ENCODE assay signal across 7 cellular contexts in the genomic region with DNA sequence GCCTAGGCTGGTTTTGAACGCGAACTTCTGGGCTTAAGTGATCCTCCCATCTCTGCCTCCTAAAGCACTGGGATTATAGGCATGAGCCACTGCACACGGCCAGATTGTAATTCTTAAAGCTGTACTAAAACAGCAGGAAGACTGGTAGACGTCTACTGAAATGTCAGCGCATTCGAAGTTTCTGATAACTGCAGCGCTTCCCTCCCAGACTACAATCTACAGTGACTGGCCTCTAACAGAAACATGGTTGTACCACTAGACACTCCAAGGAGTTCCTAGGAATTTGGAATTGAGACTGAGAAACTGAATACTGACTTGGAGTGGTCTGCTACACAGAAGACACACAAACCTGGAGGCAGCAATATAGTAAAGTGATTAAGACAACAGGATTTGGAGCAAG. TPM values are rescaled to one million over a fixed set of nuclear protein-coding genes. Genes with fewer than 3 reads are reported as not detected.
DNase-seq lines count a peak whose midpoint lies in the region; ATAC-seq and TF ChIP-seq lines count a peak whose summit lies in the region.

No MANE protein-coding gene starts in this region.

- CTCF ChIA-PET in WTC11 (lab: Charles Lee): interaction anchor here (0.8 kb wide), 1 partner anchor 92 kb away, joined by 3 read pairs; no protein-coding TSS in a partner anchor

- intact Hi-C loops in gastrocnemius medialis (cut with DNase I; ENCODE audit: low total_unique reads): loop anchor here (1.0 to 10.0 kb wide), 5 partner anchors 31 to 1082 kb away; partner anchors contain the start of genes ABRAXAS1, HNRNPD and SEC31A

- DNase-seq in HFF-Myc (ENCODE audit: extremely low read depth, low read depth): no peak
- DNase-seq in WTC11 (ENCODE audit: low spot score): no peak
- DNase-seq in glutamatergic neuron: no peak
- no peak for DNase-seq in gastrocnemius medialis
- DNase-seq in NCI-H2081 (lab: John Stamatoyannopoulos, UW): no peak
- DNase-seq in activated CD4-positive, alpha-beta T cell treated with anti-CD3 and anti-CD28 coated beads for 1 hour: no peak

- H3K9me3 Mint-ChIP-seq in WTC11 (no peaks in the 10 kb centered on the region), glutamatergic neuron (ENCODE audit: unreplicated experiment) (no peaks in the 10 kb centered on the region)

- H3K4me3 ChIP-seq in HFF-Myc (replicated peaks; ENCODE audit: low read depth, low read length): peak overlapping the region; percentile 96
- peak overlapping the region; percentile 79 to 98 (median 92) for H3K4me3 ChIP-seq in gastrocnemius medialis

- no peaks in the 10 kb centered on the region for H3K9me3 ChIP-seq in gastrocnemius medialis

- H3K27ac ChIP-seq in gastrocnemius medialis: peak overlapping the region; percentile 93 to 99 (median 98)

- H3K4me3 Mint-ChIP-seq in WTC11 (peak overlapping the region; percentile 98), glutamatergic neuron (ENCODE audit: unreplicated experiment) (peak overlapping the region; percentile 99)

- ATAC-seq in WTC11 (no peak), gastrocnemius medialis (no peak), HG03097 (IDR thresholded peaks at IDR 0.05; ENCODE audit: low FRiP score, unreplicated experiment) (no peak)

- no peak for TF ChIP-seq POLR2A in gastrocnemius medialis (IDR thresholded peaks at IDR 0.05)

- H3K36me3 ChIP-seq in gastrocnemius medialis: peaks cover 0 to 29% of the 10 kb centered on the region in 2 donors

- H3K27ac Mint-ChIP-seq in WTC11 (peak overlapping the region; percentile 99; the same call in 1 of the 2 replicates), glutamatergic neuron (ENCODE audit: unreplicated experiment) (peak overlapping the region; percentile 84)

- H3K4me1 Mint-ChIP-seq in WTC11: peaks cover 11% of the 10 kb centered on the region
- peaks cover 6% of the 10 kb centered on the region for H3K4me1 Mint-ChIP-seq in glutamatergic neuron (ENCODE audit: low read depth, unreplicated experiment)

- POLR2A ChIA-PET in WTC11 (lab: Charles Lee): no interaction called here

- H3K36me3 Mint-ChIP-seq in WTC11 (peaks cover 31% of the 10 kb centered on the region), glutamatergic neuron (ENCODE audit: unreplicated experiment) (no peaks in the 10 kb centered on the region)

- H3K4me1 ChIP-seq in gastrocnemius medialis: peaks cover 20 to 31% of the 10 kb centered on the region in 2 donors

- in situ Hi-C loops in gastrocnemius medialis (cut with MboI; ENCODE audit: low sequenced_read_pairs in 4 of 4): loop anchor here (10.0 to 25.0 kb wide), 7 partner anchors 167 to 1017 kb away; partner anchors contain the start of genes ENOPH1 (in 3 of the 4), HNRNPDL (in 3 of the 4), COPS4 (in 2 of the 4) and COQ2 (in 2 of the 4)

- TF ChIP-seq CTCF in HFF-Myc (IDR thresholded peaks at IDR 0.05; ENCODE audit: low read depth, low read length, missing control alignments) (no peak), WTC11 (IDR thresholded peaks at IDR 0.05) (no peak), glutamatergic neuron (IDR thresholded peaks at IDR 0.05; ENCODE audit: partially characterized antibody, unreplicated experiment) (no peak), gastrocnemius medialis (IDR thresholded peaks at IDR 0.05 in 4 of 5, conservative IDR thresholded peaks at IDR 0.05 in 1 of 5) (no peak)

- no peaks in the 10 kb centered on the region for H3K27me3 Mint-ChIP-seq in WTC11 (ENCODE audit: low read depth)
- H3K27me3 Mint-ChIP-seq in glutamatergic neuron (ENCODE audit: unreplicated experiment): peaks cover 3% of the 10 kb centered on the region

- H3K27me3 ChIP-seq in gastrocnemius medialis: no peaks in the 10 kb centered on the region

TF ChIP-seq in WTC11, 78 proteins besides CTCF, POLR2A, EP300 and RAD21:
- TF ChIP-seq ETV6 (CRISPR knock-in tag; IDR thresholded peaks at IDR 0.05) (no peak), RORB (CRISPR knock-in tag; IDR thresholded peaks at IDR 0.05) (no peak), ATF1 (CRISPR knock-in tag; IDR thresholded peaks at IDR 0.05) (no peak), ZNF232 (CRISPR knock-in tag; IDR thresholded peaks at IDR 0.05) (no peak), ZNF532 (CRISPR knock-in tag; IDR thresholded peaks at IDR 0.05; ENCODE audit: borderline replicate concordance) (no peak), SMAD4 (CRISPR knock-in tag; IDR thresholded peaks at IDR 0.05) (no peak), ZNF121 (CRISPR knock-in tag; IDR thresholded peaks at IDR 0.05) (no peak), ATF6 (CRISPR knock-in tag; IDR thresholded peaks at IDR 0.05) (no peak), NFE2L1 (CRISPR knock-in tag; IDR thresholded peaks at IDR 0.05) (no peak), CREM (CRISPR knock-in tag; IDR thresholded peaks at IDR 0.05) (no peak)

RNA-seq across cellular contexts. Expression of gene HELQ, which starts 1.0 kb away (rescaled TPM):
- total RNA-seq in WTC11 (2021) (10.1 to 12.9 TPM (median 12.4 TPM) in 3 replicates), glutamatergic neuron (ENCODE audit: unreplicated experiment) (11.7 TPM), gastrocnemius medialis (10 to 100 TPM; 13.1 to 18.4 (median 15.5) TPM)

RNA-seq across cellular contexts. Expression of gene MRPS18C, which starts 1.2 kb away (rescaled TPM):
- total RNA-seq in WTC11 (2021): 60.0 to 60.6 TPM (median 60.3 TPM) in 3 replicates
- 27.3 TPM for total RNA-seq in glutamatergic neuron (ENCODE audit: unreplicated experiment)
- 10 to 100 TPM; 22.2 to 57.9 (median 33.8) TPM for total RNA-seq in gastrocnemius medialis

RNA-seq across cellular contexts. Expression of gene ABRAXAS1, which starts 30.3 kb away (rescaled TPM):
- total RNA-seq in WTC11 (2021) (26.3 to 36.6 TPM (median 35.5 TPM) in 3 replicates), glutamatergic neuron (ENCODE audit: unreplicated experiment) (16.0 TPM), gastrocnemius medialis (10 to 100 TPM in 1 of 4 donors, 1 to 10 TPM in 3; 4.8 to 12.4 (median 7.0) TPM)
